Comparison of ENCODE assay signal across 8 cellular contexts in the genomic region with DNA sequence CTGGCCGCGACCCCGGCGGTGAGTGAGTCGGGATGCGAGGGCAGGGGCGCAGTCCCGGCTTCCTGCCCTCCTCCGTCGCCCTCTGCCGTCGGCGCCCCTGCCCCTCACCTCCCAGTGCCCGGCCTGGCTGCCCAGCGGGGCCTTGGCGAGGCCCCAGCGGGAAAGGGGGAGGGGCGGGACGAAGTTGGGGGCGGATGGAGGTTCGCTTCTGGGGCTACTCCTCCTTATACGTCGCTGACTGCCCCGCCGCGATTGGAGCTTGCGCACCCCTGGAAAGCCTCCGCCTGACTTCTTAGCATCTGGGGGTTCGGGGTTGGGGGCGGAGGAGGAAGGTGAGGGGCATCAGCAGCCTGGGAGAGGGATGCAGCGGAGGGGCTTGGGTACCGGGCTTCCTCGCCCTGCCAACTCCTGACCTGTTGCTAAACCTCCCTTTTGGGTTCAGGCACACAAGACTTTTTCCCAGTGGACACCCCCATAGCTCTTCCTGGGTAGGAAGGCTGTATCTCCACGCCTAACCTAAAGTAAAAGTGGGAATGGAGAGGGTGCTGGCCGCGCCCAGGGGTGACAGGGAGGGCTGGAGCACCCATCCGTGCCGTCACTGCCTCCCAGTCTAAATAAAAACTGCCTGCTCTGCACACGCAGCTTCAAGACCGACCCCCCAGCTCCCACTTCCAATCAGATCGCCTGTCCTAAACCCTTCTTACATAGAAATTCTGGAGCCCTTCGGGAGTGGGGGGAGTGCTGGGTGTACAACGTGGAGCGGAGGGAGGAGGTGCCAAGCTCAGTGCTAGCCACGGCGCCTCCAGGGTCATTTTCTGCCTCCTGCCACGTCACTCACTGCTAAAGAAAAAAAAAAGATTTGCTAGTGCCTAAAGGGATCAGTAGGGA. TPM values are rescaled to one million over a fixed set of nuclear protein-coding genes. Genes with fewer than 3 reads are reported as not detected.
DNase-seq lines count a peak whose midpoint lies in the region; ATAC-seq lines count a peak whose summit lies in the region.

No MANE protein-coding gene starts in this region.

- ATAC-seq in GM18861 (IDR thresholded peaks at IDR 0.05; ENCODE audit: unreplicated experiment), result peak; percentile 34
- ATAC-seq in HG03139 (IDR thresholded peaks at IDR 0.05; ENCODE audit: unreplicated experiment), result peak; percentile 31
- peak; percentile 47 for ATAC-seq in activated CD8-positive, alpha-beta T cell treated with anti-CD3 and anti-CD28 coated beads, Interleukin-2, amount 10 ng/mL, durations not matched to agents 7 days and 5 days
- peak; percentile 33 for ATAC-seq in memory B cell (ENCODE audit: low read depth)

- peaks cover 23% of the 10 kb centered on the region for H3K4me1 Mint-ChIP-seq in activated CD8-positive, alpha-beta T cell treated with anti-CD3 and anti-CD28 coated beads, Interleukin-2, amount 10 ng/mL, durations not matched to agents 7 days and 5 days (ENCODE audit: low read depth)
- H3K4me1 Mint-ChIP-seq in memory B cell, result peaks cover 14% of the 10 kb centered on the region

- no peaks in the 10 kb centered on the region for H3K9me3 ChIP-seq in effector memory CD4-positive, alpha-beta T cell (ENCODE audit: control insufficient read depth, low read length)

- peaks cover 8% of the 10 kb centered on the region for H3K4me1 ChIP-seq in effector memory CD4-positive, alpha-beta T cell (ENCODE audit: control insufficient read depth, insufficient read depth, low read length, poor library complexity, severe bottlenecking)

- peaks cover 10% of the 10 kb centered on the region for H3K36me3 Mint-ChIP-seq in activated CD8-positive, alpha-beta T cell treated with anti-CD3 and anti-CD28 coated beads, Interleukin-2, amount 10 ng/mL, durations not matched to agents 7 days and 5 days (ENCODE audit: low read depth)
- peaks cover 2% of the 10 kb centered on the region for H3K36me3 Mint-ChIP-seq in memory B cell

- peaks cover 4% of the 10 kb centered on the region for H3K27me3 Mint-ChIP-seq in activated CD8-positive, alpha-beta T cell treated with anti-CD3 and anti-CD28 coated beads, Interleukin-2, amount 10 ng/mL, durations not matched to agents 7 days and 5 days (ENCODE audit: low read depth)
- H3K27me3 Mint-ChIP-seq in memory B cell, result no peaks in the 10 kb centered on the region

- H3K4me3 ChIP-seq in effector memory CD4-positive, alpha-beta T cell (ENCODE audit: insufficient read depth, low read depth, low read length, poor library complexity, severe bottlenecking), result peak overlapping the region; percentile 95

- no peaks in the 10 kb centered on the region for H3K27me3 ChIP-seq in effector memory CD4-positive, alpha-beta T cell (replicated peaks; ENCODE audit: control insufficient read depth, insufficient read depth, low read length, poor library complexity, severe bottlenecking)

- peak; percentile 64 for DNase-seq in AG08395 (ENCODE audit: low spot score)
- DNase-seq in NCI-H526 (lab: John Stamatoyannopoulos, UW), result peak; percentile 32 to 47
- DNase-seq in activated CD8-positive, alpha-beta T cell treated with anti-CD3 and anti-CD28 coated beads, Interleukin-2, amount 10 ng/mL, durations not matched to agents 7 days and 5 days, result peak; percentile 74
- peak; percentile 38 to 48 (median 38) for DNase-seq in effector memory CD4-positive, alpha-beta T cell
- peak; percentile 24 for DNase-seq in memory B cell (ENCODE audit: low spot score in 2 of 2)
- DNase-seq in stimulated activated CD4-positive, alpha-beta T cell treated with anti-CD3 and anti-CD28 coated beads, TNF-alpha, amount 100 ng/mL, for 4 hours (ENCODE audit: low read depth in 3 of 3), result peak; percentile 2 to 33 (median 20)

- CTCF ChIA-PET in activated CD8-positive, alpha-beta T cell treated with anti-CD3 and anti-CD28 coated beads, Interleukin-2, amount 10 ng/mL, durations not matched to agents 7 days and 5 days (lab: Charles Lee), result interaction anchor here (0.9 kb wide), 1 partner anchor 599 kb away, joined by 3 read pairs; the partner anchor contains the start of gene POLR3B

- no peaks in the 10 kb centered on the region for H3K9me3 Mint-ChIP-seq in activated CD8-positive, alpha-beta T cell treated with anti-CD3 and anti-CD28 coated beads, Interleukin-2, amount 10 ng/mL, durations not matched to agents 7 days and 5 days (ENCODE audit: insufficient read depth)
- H3K9me3 Mint-ChIP-seq in memory B cell, result no peaks in the 10 kb centered on the region

- H3K36me3 ChIP-seq in effector memory CD4-positive, alpha-beta T cell (ENCODE audit: control insufficient read depth, insufficient read depth, low read length), result no peaks in the 10 kb centered on the region

- POLR2A ChIA-PET in activated CD8-positive, alpha-beta T cell treated with anti-CD3 and anti-CD28 coated beads, Interleukin-2, amount 10 ng/mL, durations not matched to agents 7 days and 5 days (lab: Charles Lee), result interaction anchor here (0.5 to 1.8 kb wide), 11 partner anchors 13 to 724 kb away, joined by 3 to 8 read pairs (median 4); no protein-coding TSS in a partner anchor

- H3K27ac Mint-ChIP-seq in activated CD8-positive, alpha-beta T cell treated with anti-CD3 and anti-CD28 coated beads, Interleukin-2, amount 10 ng/mL, durations not matched to agents 7 days and 5 days, result peak overlapping the region; percentile 96
- peak overlapping the region; percentile 94 for H3K27ac Mint-ChIP-seq in memory B cell

- peak overlapping the region; percentile 99 for H3K4me3 Mint-ChIP-seq in activated CD8-positive, alpha-beta T cell treated with anti-CD3 and anti-CD28 coated beads, Interleukin-2, amount 10 ng/mL, durations not matched to agents 7 days and 5 days
- H3K4me3 Mint-ChIP-seq in memory B cell, result peak overlapping the region; percentile 97

- peak overlapping the region; percentile 86 for H3K27ac ChIP-seq in effector memory CD4-positive, alpha-beta T cell (ENCODE audit: insufficient read depth, low read length, poor library complexity, severe bottlenecking)

RNA-seq across cellular contexts. Expression of gene TMEM263, which starts 0.6 kb away (rescaled TPM):
- total RNA-seq in activated CD8-positive, alpha-beta T cell treated with anti-CD3 and anti-CD28 coated beads, Interleukin-2, amount 10 ng/mL, durations not matched to agents 7 days and 5 days, result 10 to 100 TPM; 25.8 to 26.7 TPM

RNA-seq across cellular contexts. Expression of gene MTERF2, which starts 30.7 kb away (rescaled TPM):
- total RNA-seq in activated CD8-positive, alpha-beta T cell treated with anti-CD3 and anti-CD28 coated beads, Interleukin-2, amount 10 ng/mL, durations not matched to agents 7 days and 5 days, result 1 to 10 TPM; 3.8 to 5.0 TPM

Comparison
In these comparisons a context has a peak if more than half of its experiments do, and no peak if none do; other contexts are left out.
1. Peak in every context shown above with its lines: DNase-seq, ATAC-seq, H3K4me3 ChIP-seq and H3K27ac ChIP-seq.
2. DNase-seq: peak in every context shown above with its lines; median percentile 74 in activated CD8-positive, alpha-beta T cell treated with anti-CD3 and anti-CD28 coated beads, Interleukin-2, amount 10 ng/mL, durations not matched to agents 7 days and 5 days; 64 in AG08395; 40 in NCI-H526; 38 in effector memory CD4-positive, alpha-beta T cell; 24 in memory B cell; 20 in stimulated activated CD4-positive, alpha-beta T cell treated with anti-CD3 and anti-CD28 coated beads, TNF-alpha, amount 100 ng/mL, for 4 hours.